ENCODE assay signal across 8 cellular contexts in genomic region chr2:190468814-190469569, GRCh38.
A peak's percentile ranks its signal among the peaks of the same experiment; 100 is the strongest.
DNase-seq lines count a peak whose midpoint lies in the region; ATAC-seq and TF ChIP-seq lines count a peak whose summit lies in the region.

No MANE protein-coding gene starts in this region.

- no peaks in the 10 kb centered on the region for H3K27me3 Mint-ChIP-seq in Calu3 (ENCODE audit: unreplicated experiment)
- no peaks in the 10 kb centered on the region for H3K27me3 Mint-ChIP-seq in activated T-cell treated with anti-CD3 and anti-CD28 coated beads, Interleukin-2, amount 50 U/mL, for 4 hours (ENCODE audit: low read depth)

- DNase-seq in Calu3 (peak; percentile 73), Kasumi-1 (lab: John Stamatoyannopoulos, UW) (peak; percentile 48 to 73), RWPE1 (ENCODE audit: low spot score) (peak; percentile 86), fibroblast of gingiva (ENCODE audit: low read depth) (peak; percentile 99), occipital lobe (lab: John Stamatoyannopoulos, UW) (peak; percentile 58)
- DNase-seq in stimulated activated CD4-positive, alpha-beta T cell treated with anti-CD3 and anti-CD28 coated beads, Interleukin-4, amount 100 ng/mL, for 24 hours: no peak
- DNase-seq in activated T-cell treated with anti-CD3 and anti-CD28 coated beads, Interleukin-2, amount 50 U/mL, for 4 hours: no peak

- peaks cover 7% of the 10 kb centered on the region for H3K9me3 Mint-ChIP-seq in Calu3 (ENCODE audit: low read depth, unreplicated experiment)
- peaks cover 4% of the 10 kb centered on the region for H3K9me3 Mint-ChIP-seq in activated T-cell treated with anti-CD3 and anti-CD28 coated beads, Interleukin-2, amount 50 U/mL, for 4 hours

- BruUV-seq in Calu3 (replicated peaks; lab: Mats Ljungman, UMichigan): no TSS peak

- POLR2A ChIA-PET in RWPE1 (lab: Yijun Ruan, JAX; ENCODE audit: low non-redundant PET): no interaction called here

- no peak overlapping the region for H3K4me3 Mint-ChIP-seq in Calu3 (ENCODE audit: low read depth, unreplicated experiment)
- H3K4me3 Mint-ChIP-seq in activated T-cell treated with anti-CD3 and anti-CD28 coated beads, Interleukin-2, amount 50 U/mL, for 4 hours: no peak overlapping the region

- peaks cover 6% of the 10 kb centered on the region for H3K36me3 Mint-ChIP-seq in Calu3 (ENCODE audit: insufficient read depth, unreplicated experiment)
- H3K36me3 Mint-ChIP-seq in activated T-cell treated with anti-CD3 and anti-CD28 coated beads, Interleukin-2, amount 50 U/mL, for 4 hours (ENCODE audit: insufficient read depth): peaks cover 46% of the 10 kb centered on the region

- peak overlapping the region; percentile 76 for H3K27ac Mint-ChIP-seq in Calu3 (ENCODE audit: unreplicated experiment)

- ATAC-seq in GM21526 (IDR thresholded peaks at IDR 0.05; ENCODE audit: low FRiP score, unreplicated experiment): peak; percentile 70
- no peak for ATAC-seq in activated T-cell treated with anti-CD3 and anti-CD28 coated beads, Interleukin-2, amount 50 U/mL, for 4 hours

- TF ChIP-seq CTCF in Calu3 (IDR thresholded peaks at IDR 0.05; ENCODE audit: unreplicated experiment) (no peak), RWPE1 (conservative IDR thresholded peaks at IDR 0.05; ENCODE audit: low read depth) (no peak)

- peaks cover 36% of the 10 kb centered on the region for H3K4me1 Mint-ChIP-seq in Calu3 (ENCODE audit: low read depth, unreplicated experiment)
- peaks cover 53% of the 10 kb centered on the region for H3K4me1 Mint-ChIP-seq in activated T-cell treated with anti-CD3 and anti-CD28 coated beads, Interleukin-2, amount 50 U/mL, for 4 hours (ENCODE audit: low read depth)

- CTCF ChIA-PET in Calu3 (lab: Charles Lee): no interaction called here
- CTCF ChIA-PET in RWPE1 (lab: Yijun Ruan, JAX): no interaction called here

- intact Hi-C loops in Calu3 (cut with micrococcal nuclease; ENCODE audit: unreplicated experiment): loop anchor here (2.0 kb wide), 1 partner anchor 60 kb away; the partner anchor contains the start of gene MFSD6

- H3K27ac ChIP-seq in RWPE1: peak overlapping the region; percentile 78

Comparison
In these comparisons a context has a peak if more than half of its experiments do, and no peak if none do; other contexts are left out.
1. DNase-seq: peak in Calu3 (single experiment), Kasumi-1 (2 of 2), RWPE1 (single experiment), fibroblast of gingiva (single experiment) and occipital lobe (single experiment); none in stimulated activated CD4-positive, alpha-beta T cell treated with anti-CD3 and anti-CD28 coated beads, Interleukin-4, amount 100 ng/mL, for 24 hours (single experiment) and activated T-cell treated with anti-CD3 and anti-CD28 coated beads, Interleukin-2, amount 50 U/mL, for 4 hours (single experiment).